Comparison of ENCODE assay signal across 30 cellular contexts in the genomic region with DNA sequence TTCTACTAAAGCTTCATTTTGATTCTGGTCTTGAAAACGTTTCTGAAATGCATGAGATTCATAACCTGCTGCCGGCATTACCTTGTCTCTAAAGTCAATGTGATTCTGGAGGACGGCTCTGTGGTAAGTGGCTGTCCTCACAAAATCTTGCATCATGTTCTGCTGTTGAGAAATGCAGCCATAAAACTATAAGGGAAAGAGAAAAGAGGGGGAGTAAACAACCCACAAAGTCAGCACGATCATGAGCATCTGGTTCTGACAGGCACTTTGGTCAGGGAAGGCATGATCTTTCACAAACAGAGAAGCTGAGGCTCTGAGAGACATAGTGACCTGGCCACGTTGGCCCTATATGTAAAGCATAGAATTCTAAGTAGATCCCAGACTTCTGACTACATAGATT.
DNase-seq lines count a peak whose midpoint lies in the region; ATAC-seq and TF ChIP-seq lines count a peak whose summit lies in the region.
"Had no signal": no experiment of that assay in that cellular context is flagged by ENCODE, and none has a peak within 500 bp of the region (broad histone marks: within the 10 kb centered on the region; RNA-seq: fewer than 3 reads in every experiment).

No MANE protein-coding gene starts in this region.

- H3K9me3 Mint-ChIP-seq in progenitor cell of endocrine pancreas (ENCODE audit: low read depth), result peaks cover 3% of the 10 kb centered on the region
- H3K9me3 Mint-ChIP-seq: T-helper 1 cell treated with Interleukin-12 subunit alpha and Interleukin-12 subunit beta and Interleukin-4 antibody, amounts not matched to agents 30 μg/mL and 1 μg/mL, for 36 hours had no signal

- H3K4me3 ChIP-seq in HL-60 (replicated peaks; ENCODE audit: insufficient read depth, low read length), result no peak overlapping the region
- peak overlapping the region; percentile 49 for H3K4me3 ChIP-seq in NB4 (ENCODE audit: low read depth, low read length)
- no peak overlapping the region for H3K4me3 ChIP-seq in left lung
- H3K4me3 ChIP-seq: A549, PC-9 had no signal

- TF ChIP-seq POLR2A in NB4 (IDR thresholded peaks at IDR 0.05; ENCODE audit: extremely low read depth, insufficient read length), result no peak

- H3K4me1 ChIP-seq in left lung, result no peaks in the 10 kb centered on the region
- H3K4me1 ChIP-seq: A549 had no signal

- peak overlapping the region; percentile 12 for H3K27ac ChIP-seq in HL-60 (replicated peaks)
- no peak overlapping the region for H3K27ac ChIP-seq in left lung
- H3K27ac ChIP-seq: A549, PC-9 had no signal

- no peaks in the 10 kb centered on the region for H3K36me3 ChIP-seq in left lung

- H3K27me3 ChIP-seq in HL-60 (ENCODE audit: insufficient read depth, poor library complexity, severe bottlenecking) (no peaks in the 10 kb centered on the region), left lung (no peaks in the 10 kb centered on the region)

- no peaks in the 10 kb centered on the region for H3K4me1 Mint-ChIP-seq in progenitor cell of endocrine pancreas (ENCODE audit: low read depth)
- H3K4me1 Mint-ChIP-seq: B cell; CD4-positive, CD25-positive, alpha-beta regulatory T cell had no signal

- H3K27ac Mint-ChIP-seq in progenitor cell of endocrine pancreas, result no peak overlapping the region
- H3K27ac Mint-ChIP-seq: B cell; CD4-positive, CD25-positive, alpha-beta regulatory T cell; IgD-negative memory B cell; T-helper 1 cell treated with Interleukin-12 subunit alpha and Interleukin-12 subunit beta and Interleukin-4 antibody, amounts not matched to agents 30 μg/mL and 1 μg/mL, for 36 hours had no signal

- peak; percentile 19 for ATAC-seq in left lung
- ATAC-seq in SK-N-SH treated with all-trans-retinoic acid at 6 μM for 48 hours, result no peak
- ATAC-seq: A549, HCT116 had no signal

- H3K27me3 Mint-ChIP-seq in progenitor cell of endocrine pancreas, result no peaks in the 10 kb centered on the region
- H3K27me3 Mint-ChIP-seq: B cell had no signal

- TF ChIP-seq CTCF in HL-60 (IDR thresholded peaks at IDR 0.05; ENCODE audit: insufficient read depth, low read length) (no peak), NB4 (IDR thresholded peaks at IDR 0.05; ENCODE audit: low read depth, low read length) (no peak), left lung (IDR thresholded peaks at IDR 0.05) (no peak), progenitor cell of endocrine pancreas (IDR thresholded peaks at IDR 0.05; ENCODE audit: unreplicated experiment) (no peak)

- peak; percentile 78 to 83 for DNase-seq in HL-60 (ENCODE audit: low read depth in 1 of 2, low spot score in 1 of 2)
- DNase-seq in NB4 (ENCODE audit: low read depth), result peak; percentile 99
- DNase-seq in SIG-M5 (lab: John Stamatoyannopoulos, UW), result peak; percentile 0
- DNase-seq in left lung, result no peak
- no peak for DNase-seq in progenitor cell of endocrine pancreas (ENCODE audit: low spot score, unreplicated experiment)
- DNase-seq in DMS53 treated with DMSO at 0.1 percent for 48 hours (lab: John Stamatoyannopoulos, UW; ENCODE audit: unreplicated experiment), result no peak
- no peak for DNase-seq in pons (ENCODE audit: low spot score)
- DNase-seq: CD4-positive, CD25-positive, alpha-beta regulatory T cell; COR-L47; DMS79 treated with DMSO at 0.1 percent for 48 hours; GOT3; Karpas-422; NCI-H1092 treated with DMSO at 0.1 percent for 48 hours; NCI-H146; NCI-H2081; NCI-H2171; NCI-H345; NCI-H524; NCI-H774; NK-92 treated with Interleukin-12 subunit alpha and Interleukin-12 subunit beta, amount 100 ng/mL, for 24 hours; PC-9; RPMI8226; SHP77; SK-N-SH had no signal

- H3K9me3 ChIP-seq in left lung, result peaks cover 0 to 4% of the 10 kb centered on the region in 2 donors
- H3K9me3 ChIP-seq: A549, SK-N-SH had no signal

- intact Hi-C loops in left lung (cut with DNase I), result no loop called here

- H3K36me3 Mint-ChIP-seq in progenitor cell of endocrine pancreas (ENCODE audit: insufficient read depth), result no peaks in the 10 kb centered on the region
- H3K36me3 Mint-ChIP-seq: CD4-positive, CD25-positive, alpha-beta regulatory T cell; IgD-negative memory B cell had no signal

- H3K4me3 Mint-ChIP-seq in progenitor cell of endocrine pancreas (ENCODE audit: low read depth), result no peak overlapping the region
- H3K4me3 Mint-ChIP-seq: B cell; CD4-positive, CD25-positive, alpha-beta regulatory T cell; IgD-negative memory B cell; T-helper 1 cell treated with Interleukin-12 subunit alpha and Interleukin-12 subunit beta and Interleukin-4 antibody, amounts not matched to agents 30 μg/mL and 1 μg/mL, for 36 hours had no signal

TF ChIP-seq in SK-N-SH treated with all-trans-retinoic acid at 6 μM for 48 hours, 23 proteins besides CTCF, POLR2A, EP300 and RAD21 (continues in another document):
- TF ChIP-seq ZFP30 (CRISPR knock-in tag; IDR thresholded peaks at IDR 0.05), result no peak
- TF ChIP-seq ZNF70 (CRISPR knock-in tag; IDR thresholded peaks at IDR 0.05), result no peak
- TF ChIP-seq TSHZ2 (CRISPR knock-in tag; IDR thresholded peaks at IDR 0.05), result no peak
- TF ChIP-seq PPARA (CRISPR knock-in tag; IDR thresholded peaks at IDR 0.05; ENCODE audit: borderline replicate concordance), result no peak
- no peak for TF ChIP-seq SNAI2 (CRISPR knock-in tag; IDR thresholded peaks at IDR 0.05)
- TF ChIP-seq POU6F1 (CRISPR knock-in tag; IDR thresholded peaks at IDR 0.05; ENCODE audit: borderline replicate concordance, low read depth), result no peak
- no peak for TF ChIP-seq ZNF565 (CRISPR knock-in tag; conservative IDR thresholded peaks at IDR 0.05; ENCODE audit: low read depth)
- TF ChIP-seq TOX (CRISPR knock-in tag; IDR thresholded peaks at IDR 0.05; ENCODE audit: borderline replicate concordance), result no peak
- TF ChIP-seq GLIS3 (CRISPR knock-in tag; IDR thresholded peaks at IDR 0.05), result no peak
- no peak for TF ChIP-seq ZNF8 (CRISPR knock-in tag; IDR thresholded peaks at IDR 0.05)
- TF ChIP-seq CSDC2 (CRISPR knock-in tag; IDR thresholded peaks at IDR 0.05), result no peak
- no peak for TF ChIP-seq ZC3H10 (CRISPR knock-in tag; IDR thresholded peaks at IDR 0.05)
- TF ChIP-seq OSR1 (CRISPR knock-in tag; IDR thresholded peaks at IDR 0.05), result no peak
- no peak for TF ChIP-seq ISL1 (CRISPR knock-in tag; IDR thresholded peaks at IDR 0.05)
- TF ChIP-seq PATZ1 (CRISPR knock-in tag; IDR thresholded peaks at IDR 0.05; ENCODE audit: borderline replicate concordance), result no peak
- no peak for TF ChIP-seq TCF4 (CRISPR knock-in tag; IDR thresholded peaks at IDR 0.05; ENCODE audit: borderline replicate concordance)
- no peak for TF ChIP-seq ESRRG (CRISPR knock-in tag; IDR thresholded peaks at IDR 0.05)

Comparison
In these comparisons a context has a peak if more than half of its experiments do, and no peak if none do; other contexts are left out.
1. DNase-seq: peak in HL-60 (2 of 2), NB4 (single experiment) and SIG-M5 (single experiment); none in left lung (0 of 2), progenitor cell of endocrine pancreas (single experiment), DMS53 treated with DMSO at 0.1 percent for 48 hours (single experiment) and pons (single experiment).